18 cellular contexts compared by ENCODE assay signal in the genomic region with DNA sequence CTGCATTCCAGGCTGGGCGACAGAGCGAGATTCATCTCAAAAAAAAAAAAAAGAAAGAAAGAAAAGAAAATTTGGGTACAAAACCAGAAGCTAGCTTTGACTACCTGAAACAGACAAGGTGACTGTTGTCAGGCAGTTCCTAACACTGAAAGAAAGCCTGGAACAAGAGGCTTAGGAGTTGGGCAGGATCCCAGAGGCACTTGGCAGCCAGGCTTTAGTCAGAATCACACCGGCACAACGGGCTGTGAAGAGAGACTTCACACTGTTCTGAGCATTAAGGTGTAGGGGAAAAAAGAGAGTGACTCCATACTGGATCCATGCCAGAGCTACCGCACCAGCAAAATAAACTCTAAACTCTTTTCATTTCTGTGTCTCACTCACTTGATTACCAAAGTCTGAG.
A peak's percentile ranks its signal among the peaks of the same experiment; 100 is the strongest.
DNase-seq lines count a peak whose midpoint lies in the region; ATAC-seq and TF ChIP-seq lines count a peak whose summit lies in the region.
"Had no signal": no experiment of that assay in that cellular context is flagged by ENCODE, and none has a peak within 500 bp of the region (broad histone marks: within the 10 kb centered on the region; RNA-seq: fewer than 3 reads in every experiment).

No MANE protein-coding gene starts in this region.

- DNase-seq in NCI-H2171 treated with DMSO at 0.1 percent for 48 hours (lab: John Stamatoyannopoulos, UW) (peak; percentile 20), NCI-H2171 (lab: John Stamatoyannopoulos, UW) (no peak), astrocyte of the hippocampus (ENCODE audit: low read depth, low spot score) (peak; percentile 8), left cardiac atrium (peak; percentile 29), prostate gland (ENCODE audit: low spot score) (peak; percentile 14)
- no peak for DNase-seq in stimulated activated CD4-positive, alpha-beta T cell treated with anti-CD3 and anti-CD28 coated beads, Interleukin-12 subunit alpha, Interleukin-12 subunit beta, amount 100 ng/mL, for 4 hours
- DNase-seq in activated CD4-positive, CD25-positive, alpha-beta regulatory T cell treated with anti-CD3 and anti-CD28 coated beads, Interleukin-2, amount 50 U/mL, for 72 hours = no peak
- DNase-seq: CD8-positive, alpha-beta T cell; DND-41; GDM1; MV-4-11; NCI-H1436 had no signal

- no peak for TF ChIP-seq CTCF in prostate gland (IDR thresholded peaks at IDR 0.05)

- intact Hi-C loops in left cardiac atrium (cut with DNase I) = no loop called here
- intact Hi-C loops in prostate gland (cut with DNase I) = no loop called here

- no peaks in the 10 kb centered on the region for H3K4me1 ChIP-seq in prostate gland (replicated peaks)
- H3K4me1 ChIP-seq: BLaER1, SJSA1 had no signal

- ATAC-seq in left cardiac atrium = peak; percentile 60 to 68
- ATAC-seq: CD8-positive, alpha-beta T cell; GM12878; GM23338; HCT116 had no signal

- H3K36me3 ChIP-seq in prostate gland = no peaks in the 10 kb centered on the region
- H3K36me3 ChIP-seq: BLaER1, SJSA1 had no signal

- H3K9me3 ChIP-seq in prostate gland = no peaks in the 10 kb centered on the region
- H3K9me3 ChIP-seq: BLaER1, SJSA1 had no signal

- H3K4me3 ChIP-seq in prostate gland = no peak overlapping the region
- H3K4me3 ChIP-seq: BLaER1, GM12878, GM23338, SJSA1 had no signal

- 41% methylated on average over 5 of the region's 5 CpGs for WGBS in prostate gland

- no peak overlapping the region for H3K27ac ChIP-seq in prostate gland
- H3K27ac ChIP-seq: BLaER1, RWPE1, SJSA1 had no signal

- H3K27me3 ChIP-seq in prostate gland (replicated peaks; ENCODE audit: insufficient read depth) = no peaks in the 10 kb centered on the region
- H3K27me3 ChIP-seq: BLaER1 had no signal

- TF ChIP-seq POLR2A in prostate gland (IDR thresholded peaks at IDR 0.05) = no peak

Comparison
In these comparisons a context has a peak if more than half of its experiments do, and no peak if none do; other contexts are left out.
1. DNase-seq: peak in NCI-H2171 treated with DMSO at 0.1 percent for 48 hours (single experiment), astrocyte of the hippocampus (single experiment), left cardiac atrium (single experiment) and prostate gland (single experiment); none in NCI-H2171 (single experiment), stimulated activated CD4-positive, alpha-beta T cell treated with anti-CD3 and anti-CD28 coated beads, Interleukin-12 subunit alpha, Interleukin-12 subunit beta, amount 100 ng/mL, for 4 hours (single experiment) and activated CD4-positive, CD25-positive, alpha-beta regulatory T cell treated with anti-CD3 and anti-CD28 coated beads, Interleukin-2, amount 50 U/mL, for 72 hours (single experiment).